In genomic region chr4:138348055-138348454, GRCh38 we compare ENCODE assay signal across 9 cellular contexts.
DNase-seq lines count a peak whose midpoint lies in the region; ATAC-seq and TF ChIP-seq lines count a peak whose summit lies in the region.
"Had no signal": no experiment of that assay in that cellular context is flagged by ENCODE, and none has a peak within 500 bp of the region (broad histone marks: within the 10 kb centered on the region; RNA-seq: fewer than 3 reads in every experiment).

No MANE protein-coding gene starts in this region.

- TF ChIP-seq CTCF in type B pancreatic cell (conservative IDR thresholded peaks at IDR 0.05): no peak

- H3K4me1 Mint-ChIP-seq in type B pancreatic cell (ENCODE audit: unreplicated experiment): no peaks in the 10 kb centered on the region

- no peaks in the 10 kb centered on the region for H3K27me3 Mint-ChIP-seq in type B pancreatic cell

- no peak overlapping the region for H3K27ac Mint-ChIP-seq in type B pancreatic cell

- DNase-seq in A172 (ENCODE audit: low spot score) (peak; percentile 26), UCSD-AML1 (lab: John Stamatoyannopoulos, UW; ENCODE audit: unreplicated experiment) (peak; percentile 22), NCI-H2081 treated with DMSO at 0.1 percent for 48 hours (lab: John Stamatoyannopoulos, UW) (no peak), SHP77 treated with DMSO at 0.1 percent for 48 hours (lab: John Stamatoyannopoulos, UW) (no peak), NCI-H1436 (lab: John Stamatoyannopoulos, UW) (no peak), type B pancreatic cell (ENCODE audit: extremely low spot score, unreplicated experiment) (no peak)
- DNase-seq: posterior cingulate gyrus had no signal

- H3K4me3 Mint-ChIP-seq in type B pancreatic cell: no peak overlapping the region

- peak; percentile 54 for ATAC-seq in GM21360 (IDR thresholded peaks at IDR 0.05; ENCODE audit: unreplicated experiment)
- ATAC-seq in HG03432 (IDR thresholded peaks at IDR 0.05; ENCODE audit: unreplicated experiment): peak; percentile 85

- no peaks in the 10 kb centered on the region for H3K36me3 Mint-ChIP-seq in type B pancreatic cell

- H3K9me3 Mint-ChIP-seq in type B pancreatic cell: peaks cover 10% of the 10 kb centered on the region

Comparison
In these comparisons a context has a peak if more than half of its experiments do, and no peak if none do; other contexts are left out.
1. DNase-seq: peak in A172 (single experiment) and UCSD-AML1 (single experiment); none in NCI-H2081 treated with DMSO at 0.1 percent for 48 hours (single experiment), SHP77 treated with DMSO at 0.1 percent for 48 hours (single experiment), NCI-H1436 (single experiment) and type B pancreatic cell (single experiment).